8 cellular contexts compared by ENCODE assay signal in the genomic region with DNA sequence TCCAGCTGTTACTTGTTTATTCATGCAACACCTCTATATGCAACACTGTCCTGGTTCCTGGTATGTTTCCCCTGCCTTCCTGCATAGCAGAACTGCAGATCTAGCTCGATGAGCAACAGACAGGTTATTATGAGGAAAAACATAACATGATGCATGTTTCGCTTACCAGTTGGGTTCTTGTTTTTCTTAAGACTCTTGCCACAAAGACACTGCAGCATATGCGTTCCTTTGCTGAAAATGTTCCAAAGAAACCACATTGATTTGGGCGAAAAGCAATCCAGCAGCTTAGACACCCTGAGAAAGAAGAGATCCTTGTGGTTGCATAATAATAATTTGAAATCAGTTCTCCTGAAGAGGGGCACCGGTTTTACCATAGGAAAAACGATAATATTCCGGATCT. TPM values are rescaled to one million over a fixed set of nuclear protein-coding genes. Genes with fewer than 3 reads are reported as not detected.
DNase-seq lines count a peak whose midpoint lies in the region; ATAC-seq, FAIRE-seq and TF ChIP-seq lines count a peak whose summit lies in the region.

No MANE protein-coding gene starts in this region.

- peaks cover 27% of the 10 kb centered on the region for H3K4me1 Mint-ChIP-seq in osteocyte (ENCODE audit: unreplicated experiment)

- H3K27ac Mint-ChIP-seq in osteocyte (ENCODE audit: unreplicated experiment), result no peak overlapping the region

- H3K27me3 Mint-ChIP-seq in osteocyte (ENCODE audit: unreplicated experiment), result peaks cover 72% of the 10 kb centered on the region

- no peaks in the 10 kb centered on the region for H3K9me3 Mint-ChIP-seq in osteocyte (ENCODE audit: unreplicated experiment)

- H3K36me3 Mint-ChIP-seq in osteocyte (ENCODE audit: unreplicated experiment), result no peaks in the 10 kb centered on the region

- no peak for FAIRE-seq in D721Med (lab: Jason Lieb, UNC)

- no peak for TF ChIP-seq CTCF in WI38 (IDR thresholded peaks at IDR 0.05; ENCODE audit: low read depth, low read length)
- no peak for TF ChIP-seq CTCF in osteocyte (IDR thresholded peaks at IDR 0.05)
- TF ChIP-seq CTCF in D721Med (IDR thresholded peaks at IDR 0.05; ENCODE audit: insufficient read depth, missing control alignments), result no peak

- DNase-seq in G401 (ENCODE audit: low spot score) (peak; percentile 73), fibroblast of gingiva (ENCODE audit: low read depth) (peak; percentile 2), osteocyte (ENCODE audit: extremely low spot score, unreplicated experiment) (no peak), DMS 273 (lab: John Stamatoyannopoulos, UW; ENCODE audit: unreplicated experiment) (no peak), D721Med (ENCODE audit: insufficient read length, low spot score) (no peak)

- H3K4me3 Mint-ChIP-seq in osteocyte (ENCODE audit: unreplicated experiment), result peak overlapping the region; percentile 44

- H3K4me3 ChIP-seq in WI38 (ENCODE audit: low read depth, low read length), result 0 out of 2 replicates have a peak overlapping the region, but pooled peaks have one; percentile 45

- ATAC-seq in HG03159 (IDR thresholded peaks at IDR 0.05; ENCODE audit: unreplicated experiment), result no peak
- no peak for ATAC-seq in HG03520 (IDR thresholded peaks at IDR 0.05; ENCODE audit: unreplicated experiment)

- in situ Hi-C loops in G401 (cut with HindIII; ENCODE audit: low sequenced_read_pairs), result no loop called here

RNA-seq across cellular contexts. Expression of gene FGF14, which starts 0.5 kb away (rescaled TPM):
- total RNA-seq in G401 (2014; rRNA removed; shearing (Covaris generic)), result not detected in 2 replicates
- total RNA-seq in osteocyte, result 0.13 and 0.24 TPM in 2 replicates

Comparison
In these comparisons a context has a peak if more than half of its experiments do, and no peak if none do; other contexts are left out.
1. DNase-seq: peak in G401 (single experiment) and fibroblast of gingiva (single experiment); none in osteocyte (single experiment), DMS 273 (single experiment) and D721Med (single experiment).